10 cellular contexts compared by ENCODE assay signal in genomic region chrX:150036181-150036580, GRCh38.
A peak's percentile ranks its signal among the peaks of the same experiment; 100 is the strongest.
DNase-seq lines count a peak whose midpoint lies in the region; ATAC-seq, FAIRE-seq and TF ChIP-seq lines count a peak whose summit lies in the region.
"Had no signal": no experiment of that assay in that cellular context is flagged by ENCODE, and none has a peak within 500 bp of the region (broad histone marks: within the 10 kb centered on the region; RNA-seq: fewer than 3 reads in every experiment).

No MANE protein-coding gene starts in this region.

- H3K4me1 Mint-ChIP-seq in CD4-positive, alpha-beta T cell (ENCODE audit: low read depth) = no peaks in the 10 kb centered on the region
- H3K4me1 Mint-ChIP-seq: naive B cell had no signal

- H3K9me3 Mint-ChIP-seq in CD4-positive, alpha-beta T cell = peaks cover 3% of the 10 kb centered on the region

- peak overlapping the region; percentile 31 for H3K9ac ChIP-seq in HCT116 (ENCODE audit: low read length)
- H3K9ac ChIP-seq in fibroblast of lung (ENCODE audit: insufficient read depth, low read length) = no peak overlapping the region

- no peaks in the 10 kb centered on the region for H3K9me3 ChIP-seq in HCT116 (ENCODE audit: control insufficient read depth in 1 of 2, insufficient read depth in 1 of 2, low read depth in 1 of 2, low read length in 2 of 2)
- no peaks in the 10 kb centered on the region for H3K9me3 ChIP-seq in fibroblast of lung (ENCODE audit: control insufficient read depth, insufficient read depth, low read depth, low read length)
- H3K9me3 ChIP-seq in small intestine (ENCODE audit: control insufficient read depth, low read depth) = no peaks in the 10 kb centered on the region
- H3K9me3 ChIP-seq in CD4-positive, alpha-beta T cell (ENCODE audit: control insufficient read depth, low read length) = no peaks in the 10 kb centered on the region

- H3K27ac ChIP-seq in HCT116 (ENCODE audit: low read depth, low read length) (peak overlapping the region; percentile 60), fibroblast of lung (ENCODE audit: insufficient read depth, low read length) (peak overlapping the region; percentile 30), small intestine (ENCODE audit: low read depth in 1 of 2, low read length in 1 of 2) (no peak overlapping the region)
- H3K27ac ChIP-seq in CD4-positive, alpha-beta T cell (ENCODE audit: low read depth, low read length) = no peak overlapping the region

- H3K4me3 ChIP-seq in HCT116 (replicated peaks in 1 of 2; ENCODE audit: low read depth in 1 of 2, low read length in 2 of 2) (peak overlapping the region in 1 of 2 experiments; percentile 16; a peak in 1 of 4 replicates), fibroblast of lung (replicated peaks in 1 of 4; ENCODE audit: control extremely low read depth in 1 of 4, insufficient read depth in 1 of 4, low read depth in 3 of 4, low read length in 4 of 4) (no peak overlapping the region), small intestine (ENCODE audit: low read depth in 1 of 2, low read length in 2 of 2) (no peak overlapping the region)

- no peaks in the 10 kb centered on the region for H3K36me3 ChIP-seq in HCT116 (ENCODE audit: control insufficient read depth in 1 of 2, insufficient read depth in 2 of 2, low read length in 2 of 2)
- H3K36me3 ChIP-seq in fibroblast of lung (ENCODE audit: control insufficient read depth, insufficient read depth, low read length) = no peaks in the 10 kb centered on the region
- no peaks in the 10 kb centered on the region for H3K36me3 ChIP-seq in small intestine (ENCODE audit: control insufficient read depth in 2 of 2, insufficient read depth in 2 of 2, low read length in 2 of 2)

- POLR2A ChIA-PET in HCT116 (lab: Charles Lee) = no interaction called here
- POLR2A ChIA-PET in CD4-positive, alpha-beta T cell (lab: Charles Lee) = no interaction called here

- H3K4me1 ChIP-seq in HCT116 (ENCODE audit: control insufficient read depth in 1 of 2, insufficient read depth in 2 of 2, low read length in 2 of 2) = peaks cover 36 to 59% of the 10 kb centered on the region in 2 experiments
- peaks cover 6% of the 10 kb centered on the region for H3K4me1 ChIP-seq in fibroblast of lung (ENCODE audit: control insufficient read depth, extremely low read depth, insufficient read depth, low read length)
- H3K4me1 ChIP-seq in small intestine (ENCODE audit: control insufficient read depth in 2 of 2, insufficient read depth in 1 of 2, low read depth in 1 of 2, low read length in 1 of 2) = no peaks in the 10 kb centered on the region

- H3K4me2 ChIP-seq in HCT116 (ENCODE audit: low read length) = peak overlapping the region; percentile 58
- no peak overlapping the region for H3K4me2 ChIP-seq in fibroblast of lung (ENCODE audit: extremely low read depth, insufficient read depth, low read length)

- no peaks in the 10 kb centered on the region for H3K27me3 Mint-ChIP-seq in CD4-positive, alpha-beta T cell
- H3K27me3 Mint-ChIP-seq: brain, naive B cell had no signal

- FAIRE-seq in small intestine (lab: Jason Lieb, UNC) = no peak
- FAIRE-seq: GM19239 had no signal

- no TSS peak for BruUV-seq in HCT116 (replicated peaks; lab: Mats Ljungman, UMichigan)

- H3K27me3 ChIP-seq in HCT116 (ENCODE audit: insufficient read depth, low read length) = no peaks in the 10 kb centered on the region
- H3K27me3 ChIP-seq in fibroblast of lung (ENCODE audit: control insufficient read depth, insufficient read depth, low read length) = no peaks in the 10 kb centered on the region
- H3K27me3 ChIP-seq in small intestine (ENCODE audit: control insufficient read depth in 2 of 2, insufficient read depth in 2 of 2, low read length in 2 of 2) = no peaks in the 10 kb centered on the region
- peaks cover 3% of the 10 kb centered on the region for H3K27me3 ChIP-seq in CD4-positive, alpha-beta T cell (ENCODE audit: control insufficient read depth, insufficient read depth, low read length)

- no peak overlapping the region for H3K27ac Mint-ChIP-seq in CD4-positive, alpha-beta T cell
- H3K27ac Mint-ChIP-seq: brain, naive B cell had no signal

- no peak overlapping the region for H3K4me3 Mint-ChIP-seq in CD4-positive, alpha-beta T cell
- H3K4me3 Mint-ChIP-seq: brain, naive B cell had no signal

- no peaks in the 10 kb centered on the region for H3K79me2 ChIP-seq in HCT116 (ENCODE audit: insufficient read depth, low read length)
- no peaks in the 10 kb centered on the region for H3K79me2 ChIP-seq in fibroblast of lung (ENCODE audit: control insufficient read depth, insufficient read depth, low read length)

- peak; percentile 55 for ATAC-seq in HCT116
- ATAC-seq in CD4-positive, alpha-beta T cell (ENCODE audit: poor library complexity) = no peak

- no peaks in the 10 kb centered on the region for H3K9me2 ChIP-seq in HCT116 (ENCODE audit: insufficient read depth)

- DNase-seq in HCT116 (ENCODE audit: low read depth, low spot score) (no peak), RPMI7951 (ENCODE audit: low read depth) (peak; percentile 90), fibroblast of lung (ENCODE audit: low read depth in 2 of 2) (peak; percentile 63 to 65), small intestine (peak; percentile 15), GM13977 (ENCODE audit: low spot score) (no peak), NOMO-1 (lab: John Stamatoyannopoulos, UW; ENCODE audit: unreplicated experiment in 2 of 2) (no peak)
- DNase-seq in CD4-positive, alpha-beta T cell = no peak
- DNase-seq: naive B cell had no signal

- no peak for TF ChIP-seq RAD21 in HCT116 (IDR thresholded peaks at IDR 0.05; ENCODE audit: low read depth)

- TF ChIP-seq CTCF in HCT116 (IDR thresholded peaks at IDR 0.05 in 2 of 3, conservative IDR thresholded peaks at IDR 0.05 in 1 of 3; ENCODE audit: borderline replicate concordance in 1 of 3, insufficient read depth in 1 of 3, low read depth in 2 of 3, low read length in 2 of 3) = no peak
- no peak for TF ChIP-seq CTCF in fibroblast of lung (conservative IDR thresholded peaks at IDR 0.05 in 1 of 2, IDR thresholded peaks at IDR 0.05 in 1 of 2; ENCODE audit: low read depth in 1 of 2, low read length in 2 of 2)
- no peak for TF ChIP-seq CTCF in GM13977 (IDR thresholded peaks at IDR 0.05; ENCODE audit: extremely low read depth, insufficient read depth, missing control alignments)
- no peak for TF ChIP-seq CTCF in CD4-positive, alpha-beta T cell (IDR thresholded peaks at IDR 0.05)

- in situ Hi-C loops in GM13977 (cut with MboI; ENCODE audit: low pct_unique_long_range_greater_than_20kb, low sequenced_read_pairs, unreplicated experiment) = no loop called here

- CTCF ChIA-PET in HCT116 (lab: Charles Lee) = no interaction called here
- CTCF ChIA-PET in CD4-positive, alpha-beta T cell (lab: Charles Lee) = no interaction called here

- TF ChIP-seq POLR2A in HCT116 (IDR thresholded peaks at IDR 0.05; ENCODE audit: borderline replicate concordance, extremely low read depth, insufficient read depth, insufficient read length) = no peak

- H4K20me1 ChIP-seq in HCT116 (ENCODE audit: insufficient read depth) (no peaks in the 10 kb centered on the region), fibroblast of lung (ENCODE audit: control insufficient read depth, extremely low read depth, insufficient read depth, low read length) (no peaks in the 10 kb centered on the region)

- H3K36me3 Mint-ChIP-seq in CD4-positive, alpha-beta T cell (ENCODE audit: low read depth) = no peaks in the 10 kb centered on the region
- H3K36me3 Mint-ChIP-seq: brain had no signal

- RAD21 ChIA-PET in HCT116 (lab: Charles Lee; ENCODE audit: low non-redundant PET in 1 of 2, low total read pairs in 2 of 2, uncharacterized antibody in 2 of 2, unreplicated experiment in 2 of 2) = no interaction called here

- 3 to 31% (median 17%) methylated on average over 2 of the region's 2 CpGs for WGBS in small intestine, 3 donors

- intact Hi-C loops in HCT116 (cut with micrococcal nuclease) = loop anchor here (10.0 kb wide), 1 partner anchor 329 kb away; the partner anchor contains the start of gene MAMLD1
- intact Hi-C loops in CD4-positive, alpha-beta T cell (cut with DNase I, micrococcal nuclease) = no loop called here

- H2AFZ ChIP-seq in HCT116 (ENCODE audit: low read depth, low read length, poor library complexity, severe bottlenecking) (peak overlapping the region; percentile 73), fibroblast of lung (ENCODE audit: low read length) (no peak overlapping the region)

TF ChIP-seq in HCT116, 20 proteins besides CTCF, POLR2A, EP300 and RAD21 (continues in another document):
- no peak for TF ChIP-seq MAX (IDR thresholded peaks at IDR 0.05)
- TF ChIP-seq CBX3 (IDR thresholded peaks at IDR 0.05; ENCODE audit: low read depth) = 0 out of 2 replicates have a peak, but pooled peaks have one; percentile 37
- 0 out of 2 replicates have a peak, but pooled peaks have one; percentile 24 for TF ChIP-seq POLR2AphosphoS5 (IDR thresholded peaks at IDR 0.05; ENCODE audit: low read depth, low read length)
- no peak for TF ChIP-seq EZH2phosphoT487 (IDR thresholded peaks at IDR 0.05; ENCODE audit: borderline replicate concordance)
- no peak for TF ChIP-seq YY1 (IDR thresholded peaks at IDR 0.05; ENCODE audit: extremely low read depth, insufficient replicate concordance, low read depth, low read length)
- no peak for TF ChIP-seq ATF3 (IDR thresholded peaks at IDR 0.05)
- TF ChIP-seq JUND (IDR thresholded peaks at IDR 0.05) = no peak
- no peak for TF ChIP-seq ZBTB33 (IDR thresholded peaks at IDR 0.05; ENCODE audit: extremely low read depth, insufficient replicate concordance, low read length)
- TF ChIP-seq ZNF274 (IDR thresholded peaks at IDR 0.05; ENCODE audit: low read depth, low read length) = no peak
- no peak for TF ChIP-seq EZH2 (IDR thresholded peaks at IDR 0.05)

Comparison
In these comparisons a context has a peak if more than half of its experiments do, and no peak if none do; other contexts are left out.
1. DNase-seq: peak in RPMI7951 (single experiment), fibroblast of lung (2 of 2) and small intestine (single experiment); none in HCT116 (single experiment), GM13977 (single experiment), NOMO-1 (0 of 2) and CD4-positive, alpha-beta T cell (0 of 10).
2. H3K27ac ChIP-seq: peak in HCT116 (single experiment) and fibroblast of lung (single experiment); none in small intestine (0 of 2) and CD4-positive, alpha-beta T cell (single experiment).